In the genomic region with DNA sequence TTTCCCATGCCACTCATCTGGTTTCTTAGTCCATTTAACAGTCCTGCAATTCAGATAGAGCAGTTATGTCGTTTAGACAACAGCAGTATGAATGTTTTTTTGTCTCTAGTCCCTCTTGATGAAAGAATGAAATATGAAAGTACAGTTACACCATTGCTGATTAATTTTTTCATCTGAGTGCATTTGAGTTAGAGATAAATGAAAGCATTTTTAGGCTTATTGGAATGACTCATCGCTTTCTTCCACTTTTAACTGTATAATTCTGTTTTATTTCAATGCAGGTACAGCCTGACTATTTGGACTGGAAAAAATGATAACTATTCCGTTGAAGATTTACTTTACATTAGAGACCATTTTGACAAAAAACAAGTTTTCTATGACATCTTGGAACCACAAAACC, we compare ENCODE assay signal across 22 cellular contexts. TPM values are rescaled to one million over a fixed set of nuclear protein-coding genes. Genes with fewer than 3 reads are reported as not detected.
"Had no signal": no experiment of that assay in that cellular context is flagged by ENCODE, and none has a peak within 500 bp of the region (broad histone marks: within the 10 kb centered on the region; RNA-seq: fewer than 3 reads in every experiment).

No MANE protein-coding gene starts in this region.

- H3K4me1 ChIP-seq: stomach, testis, upper lobe of left lung had no signal

- ATAC-seq: right cardiac atrium had no signal

- H3K9me3 Mint-ChIP-seq: activated B cell treated with CpG ODN at 0.5 μM for 24 hours, nephron had no signal

- H3K9me3 ChIP-seq: stomach, testis, upper lobe of left lung had no signal

- H3K27ac ChIP-seq: brain microvascular endothelial cell, stomach, testis, upper lobe of left lung had no signal

- H3K36me3 Mint-ChIP-seq: activated naive CD4-positive, alpha-beta T cell treated with anti-CD3 and anti-CD28 coated beads, Interleukin-2, amount 50 U/mL, for 72 hours; immature natural killer cell had no signal

- H3K27ac Mint-ChIP-seq: activated B cell treated with CpG ODN at 0.5 μM for 24 hours; activated naive CD4-positive, alpha-beta T cell treated with anti-CD3 and anti-CD28 coated beads, Interleukin-2, amount 50 U/mL, for 72 hours; immature natural killer cell; nephron; progenitor cell of endocrine pancreas had no signal

- DNase-seq: activated B cell treated with CpG ODN at 0.5 μM for 24 hours; activated effector memory CD4-positive, alpha-beta T cell treated with Interleukin-2 at 50 U/mL for 16 hours; brain microvascular endothelial cell; effector memory CD4-positive, alpha-beta T cell; head of caudate nucleus; immature natural killer cell; right cardiac atrium; stimulated activated CD4-positive, alpha-beta T cell treated with anti-CD3 and anti-CD28 coated beads, Interleukin-4, amount 100 ng/mL, for 4 hours; stimulated activated CD8-positive, alpha-beta memory T cell treated with anti-CD3 and anti-CD28 coated beads, Interleukin-4, amount 100 ng/mL, for 48 hours; stomach; SW 1271; testis; upper lobe of left lung had no signal

- FAIRE-seq: frontal cortex had no signal

- H3K27me3 ChIP-seq: brain microvascular endothelial cell, stomach, testis, upper lobe of left lung had no signal

- H3K36me3 ChIP-seq: brain microvascular endothelial cell, stomach, upper lobe of left lung had no signal

- H3K4me3 ChIP-seq: smooth muscle cell, stomach, testis, upper lobe of left lung had no signal

- H3K27me3 Mint-ChIP-seq: progenitor cell of endocrine pancreas had no signal

- H3K4me3 Mint-ChIP-seq: activated B cell treated with CpG ODN at 0.5 μM for 24 hours, immature natural killer cell, nephron had no signal

- H3K4me1 Mint-ChIP-seq: activated B cell treated with CpG ODN at 0.5 μM for 24 hours, immature natural killer cell, nephron had no signal

RNA-seq across cellular contexts. Expression of a gene that starts 28.7 kb away (rescaled TPM):
- total RNA-seq: activated B cell treated with CpG ODN at 0.5 μM for 24 hours; activated CD8-positive, alpha-beta memory T cell treated with anti-CD3 and anti-CD28 coated beads for 36 hours; lower leg skin; omental fat pad; right cardiac atrium; smooth muscle cell; stomach; T-helper 2 cell treated with Interferon-gamma antibody and Interleukin-4, amounts not matched to agents 100 ng/mL and 5 ng/mL, for 36 hours had no signal
- polyA plus RNA-seq: immature natural killer cell, right cardiac atrium, smooth muscle cell, stomach had no signal

RNA-seq across cellular contexts. Expression of a gene that starts 53.5 kb away (rescaled TPM):
- polyA plus RNA-seq: immature natural killer cell had no signal
